In genomic region chr2:238155051-238155760, GRCh38 we compare ENCODE assay signal across 1 cellular context.
TF ChIP-seq lines count a peak whose summit lies in the region.

No MANE protein-coding gene starts in this region.

TF ChIP-seq in K562, 482 proteins besides CTCF, POLR2A, EP300 and RAD21:
- 0 out of 2 replicates have a peak, but pooled peaks have one; percentile 47 for TF ChIP-seq BCOR (IDR thresholded peaks at IDR 0.05)
- 0 out of 2 replicates have a peak, but pooled peaks have one; percentile 16 for TF ChIP-seq SMARCA5 (IDR thresholded peaks at IDR 0.05)
- no peak for TF ChIP-seq MEIS2 (IDR thresholded peaks at IDR 0.05; ENCODE audit: partially characterized antibody)
- 0 out of 4 replicates have a peak, but pooled peaks of 1 of the 2 experiments have one; percentile 33 for TF ChIP-seq KDM1A (IDR thresholded peaks at IDR 0.05)
- no peak for TF ChIP-seq ZFPM2 (CRISPR knock-in tag; IDR thresholded peaks at IDR 0.05)
